ENCODE assay signal across 3 cellular contexts in the genomic region with DNA sequence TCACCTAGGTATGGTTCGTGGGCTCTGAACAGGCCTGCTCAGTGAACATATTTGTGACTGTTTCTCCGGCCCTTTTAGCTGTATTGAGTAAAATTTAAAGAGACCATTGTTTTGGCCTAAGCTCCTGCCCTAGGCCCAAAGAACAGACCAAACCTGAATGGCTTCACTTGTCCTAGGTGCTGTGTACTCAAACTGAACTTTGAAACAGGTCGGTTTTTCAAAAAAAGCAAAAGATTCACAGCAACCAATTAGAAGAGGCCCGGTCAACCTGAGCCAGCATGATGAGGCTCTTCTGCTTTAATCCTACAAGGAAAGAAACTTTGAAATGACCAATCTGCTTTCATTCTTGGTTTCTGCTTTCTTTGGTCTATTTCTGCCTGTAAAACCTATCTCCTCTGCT.
TF ChIP-seq lines count a peak whose summit lies in the region.

No MANE protein-coding gene starts in this region.

TF ChIP-seq in GM12891, 5 proteins besides CTCF, POLR2A, EP300 and RAD21:
- 0 out of 2 replicates have a peak, but pooled peaks have one; percentile 6 for TF ChIP-seq SPI1 (IDR thresholded peaks at IDR 0.05; ENCODE audit: low read depth, low read length)
- no peak for TF ChIP-seq POU2F2 (IDR thresholded peaks at IDR 0.05; ENCODE audit: low read depth, low read length)
TF ChIP-seq in GM12891: peak in this region for 1.

TF ChIP-seq in GM12878, 131 proteins besides CTCF, POLR2A, EP300 and RAD21:
- TF ChIP-seq FOXM1 (IDR thresholded peaks at IDR 0.05; ENCODE audit: low read depth, low read length) (peak; percentile 36; the same call in 1 of the 2 replicates), STAT1 (conservative IDR thresholded peaks at IDR 0.05) (no peak), RBBP5 (conservative IDR thresholded peaks at IDR 0.05) (no peak), EED (IDR thresholded peaks at IDR 0.05; ENCODE audit: low read depth) (no peak), ZBTB4 (CRISPR knock-in tag; IDR thresholded peaks at IDR 0.05) (no peak), HDAC6 (IDR thresholded peaks at IDR 0.05; ENCODE audit: unreplicated experiment) (no peak)
- TF ChIP-seq, protein P1, sequence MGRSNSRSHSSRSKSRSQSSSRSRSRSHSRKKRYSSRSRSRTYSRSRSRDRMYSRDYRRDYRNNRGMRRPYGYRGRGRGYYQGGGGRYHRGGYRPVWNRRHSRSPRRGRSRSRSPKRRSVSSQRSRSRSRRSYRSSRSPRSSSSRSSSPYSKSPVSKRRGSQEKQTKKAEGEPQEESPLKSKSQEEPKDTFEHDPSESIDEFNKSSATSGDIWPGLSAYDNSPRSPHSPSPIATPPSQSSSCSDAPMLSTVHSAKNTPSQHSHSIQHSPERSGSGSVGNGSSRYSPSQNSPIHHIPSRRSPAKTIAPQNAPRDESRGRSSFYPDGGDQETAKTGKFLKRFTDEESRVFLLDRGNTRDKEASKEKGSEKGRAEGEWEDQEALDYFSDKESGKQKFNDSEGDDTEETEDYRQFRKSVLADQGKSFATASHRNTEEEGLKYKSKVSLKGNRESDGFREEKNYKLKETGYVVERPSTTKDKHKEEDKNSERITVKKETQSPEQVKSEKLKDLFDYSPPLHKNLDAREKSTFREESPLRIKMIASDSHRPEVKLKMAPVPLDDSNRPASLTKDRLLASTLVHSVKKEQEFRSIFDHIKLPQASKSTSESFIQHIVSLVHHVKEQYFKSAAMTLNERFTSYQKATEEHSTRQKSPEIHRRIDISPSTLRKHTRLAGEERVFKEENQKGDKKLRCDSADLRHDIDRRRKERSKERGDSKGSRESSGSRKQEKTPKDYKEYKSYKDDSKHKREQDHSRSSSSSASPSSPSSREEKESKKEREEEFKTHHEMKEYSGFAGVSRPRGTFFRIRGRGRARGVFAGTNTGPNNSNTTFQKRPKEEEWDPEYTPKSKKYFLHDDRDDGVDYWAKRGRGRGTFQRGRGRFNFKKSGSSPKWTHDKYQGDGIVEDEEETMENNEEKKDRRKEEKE (IDR thresholded peaks at IDR 0.05) = no peak
TF ChIP-seq in GM12878: peak in this region for 1.

TF ChIP-seq in HepG2, 621 proteins besides CTCF, POLR2A, EP300 and RAD21 (continues in another document):
- TF ChIP-seq ZNF644 (CRISPR knock-in tag; IDR thresholded peaks at IDR 0.05; ENCODE audit: low read depth) = peak; percentile 40; the same call in 1 of the 2 replicates
- no peak; the same call in 1 of the 2 replicates for TF ChIP-seq ATF2 (CRISPR knock-in tag; IDR thresholded peaks at IDR 0.05)
- TF ChIP-seq, protein P2, sequence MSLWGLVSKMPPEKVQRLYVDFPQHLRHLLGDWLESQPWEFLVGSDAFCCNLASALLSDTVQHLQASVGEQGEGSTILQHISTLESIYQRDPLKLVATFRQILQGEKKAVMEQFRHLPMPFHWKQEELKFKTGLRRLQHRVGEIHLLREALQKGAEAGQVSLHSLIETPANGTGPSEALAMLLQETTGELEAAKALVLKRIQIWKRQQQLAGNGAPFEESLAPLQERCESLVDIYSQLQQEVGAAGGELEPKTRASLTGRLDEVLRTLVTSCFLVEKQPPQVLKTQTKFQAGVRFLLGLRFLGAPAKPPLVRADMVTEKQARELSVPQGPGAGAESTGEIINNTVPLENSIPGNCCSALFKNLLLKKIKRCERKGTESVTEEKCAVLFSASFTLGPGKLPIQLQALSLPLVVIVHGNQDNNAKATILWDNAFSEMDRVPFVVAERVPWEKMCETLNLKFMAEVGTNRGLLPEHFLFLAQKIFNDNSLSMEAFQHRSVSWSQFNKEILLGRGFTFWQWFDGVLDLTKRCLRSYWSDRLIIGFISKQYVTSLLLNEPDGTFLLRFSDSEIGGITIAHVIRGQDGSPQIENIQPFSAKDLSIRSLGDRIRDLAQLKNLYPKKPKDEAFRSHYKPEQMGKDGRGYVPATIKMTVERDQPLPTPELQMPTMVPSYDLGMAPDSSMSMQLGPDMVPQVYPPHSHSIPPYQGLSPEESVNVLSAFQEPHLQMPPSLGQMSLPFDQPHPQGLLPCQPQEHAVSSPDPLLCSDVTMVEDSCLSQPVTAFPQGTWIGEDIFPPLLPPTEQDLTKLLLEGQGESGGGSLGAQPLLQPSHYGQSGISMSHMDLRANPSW (CRISPR knock-in tag; IDR thresholded peaks at IDR 0.05; ENCODE audit: borderline replicate concordance) = no peak
- TF ChIP-seq HOXD1 (CRISPR knock-in tag; IDR thresholded peaks at IDR 0.05) = no peak
- TF ChIP-seq PAXIP1 (CRISPR knock-in tag; conservative IDR thresholded peaks at IDR 0.05) = peak; percentile 84
- TF ChIP-seq SAP130 (CRISPR knock-in tag; IDR thresholded peaks at IDR 0.05; ENCODE audit: low read depth) = peak; percentile 39; the same call in 1 of the 2 replicates
- peak; percentile 21 for TF ChIP-seq ASH2L (IDR thresholded peaks at IDR 0.05; ENCODE audit: insufficient read length, low read depth, low read length)
- TF ChIP-seq, protein P3, sequence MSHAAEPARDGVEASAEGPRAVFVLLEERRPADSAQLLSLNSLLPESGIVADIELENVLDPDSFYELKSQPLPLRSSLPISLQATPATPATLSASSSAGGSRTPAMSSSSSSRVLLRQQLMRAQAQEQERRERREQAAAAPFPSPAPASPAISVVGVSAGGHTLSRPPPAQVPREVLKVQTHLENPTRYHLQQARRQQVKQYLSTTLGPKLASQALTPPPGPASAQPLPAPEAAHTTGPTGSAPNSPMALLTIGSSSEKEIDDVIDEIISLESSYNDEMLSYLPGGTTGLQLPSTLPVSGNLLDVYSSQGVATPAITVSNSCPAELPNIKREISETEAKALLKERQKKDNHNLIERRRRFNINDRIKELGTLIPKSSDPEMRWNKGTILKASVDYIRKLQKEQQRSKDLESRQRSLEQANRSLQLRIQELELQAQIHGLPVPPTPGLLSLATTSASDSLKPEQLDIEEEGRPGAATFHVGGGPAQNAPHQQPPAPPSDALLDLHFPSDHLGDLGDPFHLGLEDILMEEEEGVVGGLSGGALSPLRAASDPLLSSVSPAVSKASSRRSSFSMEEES (CRISPR knock-in tag; IDR thresholded peaks at IDR 0.05) = no peak
- TF ChIP-seq SAFB2 (CRISPR knock-in tag; IDR thresholded peaks at IDR 0.05; ENCODE audit: borderline replicate concordance, low read depth) = no peak
- TF ChIP-seq HNF4A (CRISPR knock-in tag; IDR thresholded peaks at IDR 0.05) = peak; percentile 85
- TF ChIP-seq ZFP62 (CRISPR knock-in tag; IDR thresholded peaks at IDR 0.05) = no peak
- TF ChIP-seq HOMEZ (CRISPR knock-in tag; IDR thresholded peaks at IDR 0.05; ENCODE audit: low read depth) = peak; percentile 88; the same call in 1 of the 2 replicates
- TF ChIP-seq NFYC (CRISPR knock-in tag; IDR thresholded peaks at IDR 0.05) = peak; percentile 67
- TF ChIP-seq RBFOX2 (IDR thresholded peaks at IDR 0.05; ENCODE audit: low read depth, low read length) = 0 out of 2 replicates have a peak, but pooled peaks have one; percentile 22
- peak; percentile 70 for TF ChIP-seq NFYB (CRISPR knock-in tag; IDR thresholded peaks at IDR 0.05)
- TF ChIP-seq KMT2B (CRISPR knock-in tag; IDR thresholded peaks at IDR 0.05) = 0 out of 2 replicates have a peak, but pooled peaks have one; percentile 33
- TF ChIP-seq CREM (IDR thresholded peaks at IDR 0.05) = peak; percentile 42; the same call in 1 of the 2 replicates
- TF ChIP-seq CREM (CRISPR knock-in tag; IDR thresholded peaks at IDR 0.05) = no peak
- TF ChIP-seq ZSCAN12 (CRISPR knock-in tag; IDR thresholded peaks at IDR 0.05) = no peak
- peak; percentile 52; the same call in 1 of the 2 replicates for TF ChIP-seq MIXL1 (CRISPR knock-in tag; IDR thresholded peaks at IDR 0.05)
- TF ChIP-seq ZNF790 (CRISPR knock-in tag; IDR thresholded peaks at IDR 0.05; ENCODE audit: borderline replicate concordance) = no peak
- TF ChIP-seq ARID3A (IDR thresholded peaks at IDR 0.05; ENCODE audit: low read depth, low read length) = no peak
- TF ChIP-seq LCORL (IDR thresholded peaks at IDR 0.05) = no peak
- TF ChIP-seq LCORL (CRISPR knock-in tag; IDR thresholded peaks at IDR 0.05) = peak; percentile 88
- TF ChIP-seq MYC (CRISPR knock-in tag; IDR thresholded peaks at IDR 0.05; ENCODE audit: borderline replicate concordance) = no peak
- no peak for TF ChIP-seq ZNF552 (CRISPR knock-in tag; IDR thresholded peaks at IDR 0.05; ENCODE audit: borderline replicate concordance)
- peak; percentile 62 for TF ChIP-seq FOXA3 (CRISPR knock-in tag; IDR thresholded peaks at IDR 0.05)
- TF ChIP-seq, protein P4, sequence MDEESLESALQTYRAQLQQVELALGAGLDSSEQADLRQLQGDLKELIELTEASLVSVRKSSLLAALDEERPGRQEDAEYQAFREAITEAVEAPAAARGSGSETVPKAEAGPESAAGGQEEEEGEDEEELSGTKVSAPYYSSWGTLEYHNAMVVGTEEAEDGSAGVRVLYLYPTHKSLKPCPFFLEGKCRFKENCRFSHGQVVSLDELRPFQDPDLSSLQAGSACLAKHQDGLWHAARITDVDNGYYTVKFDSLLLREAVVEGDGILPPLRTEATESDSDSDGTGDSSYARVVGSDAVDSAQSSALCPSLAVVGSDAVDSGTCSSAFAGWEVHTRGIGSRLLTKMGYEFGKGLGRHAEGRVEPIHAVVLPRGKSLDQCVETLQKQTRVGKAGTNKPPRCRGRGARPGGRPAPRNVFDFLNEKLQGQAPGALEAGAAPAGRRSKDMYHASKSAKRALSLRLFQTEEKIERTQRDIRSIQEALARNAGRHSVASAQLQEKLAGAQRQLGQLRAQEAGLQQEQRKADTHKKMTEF (CRISPR knock-in tag; IDR thresholded peaks at IDR 0.05) = peak; percentile 22; the same call in 1 of the 2 replicates
- TF ChIP-seq ZFY (CRISPR knock-in tag; IDR thresholded peaks at IDR 0.05) = peak; percentile 74
- TF ChIP-seq, protein P5, sequence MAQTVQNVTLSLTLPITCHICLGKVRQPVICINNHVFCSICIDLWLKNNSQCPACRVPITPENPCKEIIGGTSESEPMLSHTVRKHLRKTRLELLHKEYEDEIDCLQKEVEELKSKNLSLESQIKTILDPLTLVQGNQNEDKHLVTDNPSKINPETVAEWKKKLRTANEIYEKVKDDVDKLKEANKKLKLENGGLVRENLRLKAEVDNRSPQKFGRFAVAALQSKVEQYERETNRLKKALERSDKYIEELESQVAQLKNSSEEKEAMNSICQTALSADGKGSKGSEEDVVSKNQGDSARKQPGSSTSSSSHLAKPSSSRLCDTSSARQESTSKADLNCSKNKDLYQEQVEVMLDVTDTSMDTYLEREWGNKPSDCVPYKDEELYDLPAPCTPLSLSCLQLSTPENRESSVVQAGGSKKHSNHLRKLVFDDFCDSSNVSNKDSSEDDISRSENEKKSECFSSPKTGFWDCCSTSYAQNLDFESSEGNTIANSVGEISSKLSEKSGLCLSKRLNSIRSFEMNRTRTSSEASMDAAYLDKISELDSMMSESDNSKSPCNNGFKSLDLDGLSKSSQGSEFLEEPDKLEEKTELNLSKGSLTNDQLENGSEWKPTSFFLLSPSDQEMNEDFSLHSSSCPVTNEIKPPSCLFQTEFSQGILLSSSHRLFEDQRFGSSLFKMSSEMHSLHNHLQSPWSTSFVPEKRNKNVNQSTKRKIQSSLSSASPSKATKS (CRISPR knock-in tag; IDR thresholded peaks at IDR 0.05) = no peak
- no peak for TF ChIP-seq HOXA9 (CRISPR knock-in tag; IDR thresholded peaks at IDR 0.05; ENCODE audit: borderline replicate concordance)
- TF ChIP-seq ZFX (CRISPR knock-in tag; IDR thresholded peaks at IDR 0.05; ENCODE audit: low read depth) = peak; percentile 77
- peak; percentile 44; the same call in 1 of the 2 replicates for TF ChIP-seq ZNF331 (CRISPR knock-in tag; IDR thresholded peaks at IDR 0.05)
